ENCODE assay signal across 19 cellular contexts in the genomic region with DNA sequence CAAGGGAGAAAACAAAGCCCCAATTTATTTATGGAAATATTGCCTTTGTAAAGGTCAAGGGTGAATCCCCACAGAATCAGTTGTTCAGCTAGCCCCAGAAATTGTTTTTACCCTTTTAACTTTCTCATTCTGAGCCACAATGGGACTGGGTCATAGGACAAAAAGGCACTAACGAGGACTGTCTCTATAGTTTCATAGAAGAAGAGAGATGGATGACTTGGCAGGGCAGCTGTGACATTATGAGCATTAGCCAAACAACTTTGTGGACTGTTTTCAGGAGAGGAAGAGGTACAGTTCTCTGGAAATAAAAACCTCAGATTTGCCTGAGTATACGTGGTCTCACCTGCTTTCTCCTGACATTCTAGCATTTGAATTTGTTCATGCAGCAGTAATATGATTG.
"Had no signal": no experiment of that assay in that cellular context is flagged by ENCODE, and none has a peak within 500 bp of the region (broad histone marks: within the 10 kb centered on the region; RNA-seq: fewer than 3 reads in every experiment).

No MANE protein-coding gene starts in this region.

- H3K4me1 Mint-ChIP-seq: naive thymus-derived CD4-positive, alpha-beta T cell; nephron progenitor cell; stimulated activated effector memory CD8-positive, alpha-beta T cell treated with anti-CD3 and anti-CD28 coated beads, Interleukin-12 subunit alpha, Interleukin-12 subunit beta, amount 100 ng/mL, for 72 hours; stimulated activated naive CD8-positive, alpha-beta T cell treated with anti-CD3 and anti-CD28 coated beads, Interleukin-15, amount 100 ng/mL, for 72 hours had no signal

- H3K4me3 Mint-ChIP-seq: naive thymus-derived CD4-positive, alpha-beta T cell; nephron progenitor cell; stimulated activated effector memory CD8-positive, alpha-beta T cell treated with anti-CD3 and anti-CD28 coated beads, Interleukin-12 subunit alpha, Interleukin-12 subunit beta, amount 100 ng/mL, for 72 hours; stimulated activated naive CD8-positive, alpha-beta T cell treated with anti-CD3 and anti-CD28 coated beads, Interleukin-15, amount 100 ng/mL, for 72 hours had no signal

- H3K27ac Mint-ChIP-seq: naive thymus-derived CD4-positive, alpha-beta T cell; nephron progenitor cell; stimulated activated effector memory CD8-positive, alpha-beta T cell treated with anti-CD3 and anti-CD28 coated beads, Interleukin-12 subunit alpha, Interleukin-12 subunit beta, amount 100 ng/mL, for 72 hours; stimulated activated naive CD8-positive, alpha-beta T cell treated with anti-CD3 and anti-CD28 coated beads, Interleukin-15, amount 100 ng/mL, for 72 hours had no signal

- H3K27me3 Mint-ChIP-seq: naive thymus-derived CD4-positive, alpha-beta T cell; stimulated activated naive CD8-positive, alpha-beta T cell treated with anti-CD3 and anti-CD28 coated beads, Interleukin-15, amount 100 ng/mL, for 72 hours had no signal

- H3K36me3 Mint-ChIP-seq: naive thymus-derived CD4-positive, alpha-beta T cell; stimulated activated effector memory CD8-positive, alpha-beta T cell treated with anti-CD3 and anti-CD28 coated beads, Interleukin-12 subunit alpha, Interleukin-12 subunit beta, amount 100 ng/mL, for 72 hours had no signal

- ATAC-seq: esophagus mucosa; gastrocnemius medialis; heart right ventricle; naive thymus-derived CD4-positive, alpha-beta T cell; psoas muscle; right lobe of liver; stimulated activated effector memory CD8-positive, alpha-beta T cell treated with anti-CD3 and anti-CD28 coated beads, Interleukin-12 subunit alpha, Interleukin-12 subunit beta, amount 100 ng/mL, for 72 hours; stimulated activated naive CD8-positive, alpha-beta T cell treated with anti-CD3 and anti-CD28 coated beads, Interleukin-15, amount 100 ng/mL, for 72 hours; upper lobe of right lung had no signal

- H3K4me3 ChIP-seq: gastrocnemius medialis, heart right ventricle, psoas muscle, right lobe of liver, testis, tibial nerve, upper lobe of right lung, vagina had no signal

- H3K9me3 Mint-ChIP-seq: stimulated activated effector memory CD8-positive, alpha-beta T cell treated with anti-CD3 and anti-CD28 coated beads, Interleukin-12 subunit alpha, Interleukin-12 subunit beta, amount 100 ng/mL, for 72 hours; stimulated activated naive CD8-positive, alpha-beta T cell treated with anti-CD3 and anti-CD28 coated beads, Interleukin-15, amount 100 ng/mL, for 72 hours had no signal

- DNase-seq: effector memory CD4-positive, alpha-beta T cell; gastrocnemius medialis; heart right ventricle; hypothalamus; kidney glomerular epithelial cell; naive thymus-derived CD4-positive, alpha-beta T cell; nephron progenitor cell; psoas muscle; retina; right lobe of liver; stimulated activated CD4-positive, alpha-beta T cell treated with anti-CD3 and anti-CD28 coated beads, Interleukin-4, amount 100 ng/mL, for 1 hour; stimulated activated CD8-positive, alpha-beta memory T cell treated with anti-CD3 and anti-CD28 coated beads, Interleukin-4, amount 100 ng/mL, for 48 hours; stimulated activated naive CD8-positive, alpha-beta T cell treated with anti-CD3 and anti-CD28 coated beads, Interleukin-15, amount 100 ng/mL, for 72 hours; testis; upper lobe of right lung had no signal
